In genomic region chr20:31698803-31699718, GRCh38 we compare ENCODE assay signal across 1 cellular context.
A peak's percentile ranks its signal among the peaks of the same experiment; 100 is the strongest.
TF ChIP-seq lines count a peak whose summit lies in the region.

No MANE protein-coding gene starts in this region.

TF ChIP-seq in GM12878, 131 proteins besides CTCF, POLR2A, EP300 and RAD21 (continued from another document and continues in another):
- TF ChIP-seq, protein P1, sequence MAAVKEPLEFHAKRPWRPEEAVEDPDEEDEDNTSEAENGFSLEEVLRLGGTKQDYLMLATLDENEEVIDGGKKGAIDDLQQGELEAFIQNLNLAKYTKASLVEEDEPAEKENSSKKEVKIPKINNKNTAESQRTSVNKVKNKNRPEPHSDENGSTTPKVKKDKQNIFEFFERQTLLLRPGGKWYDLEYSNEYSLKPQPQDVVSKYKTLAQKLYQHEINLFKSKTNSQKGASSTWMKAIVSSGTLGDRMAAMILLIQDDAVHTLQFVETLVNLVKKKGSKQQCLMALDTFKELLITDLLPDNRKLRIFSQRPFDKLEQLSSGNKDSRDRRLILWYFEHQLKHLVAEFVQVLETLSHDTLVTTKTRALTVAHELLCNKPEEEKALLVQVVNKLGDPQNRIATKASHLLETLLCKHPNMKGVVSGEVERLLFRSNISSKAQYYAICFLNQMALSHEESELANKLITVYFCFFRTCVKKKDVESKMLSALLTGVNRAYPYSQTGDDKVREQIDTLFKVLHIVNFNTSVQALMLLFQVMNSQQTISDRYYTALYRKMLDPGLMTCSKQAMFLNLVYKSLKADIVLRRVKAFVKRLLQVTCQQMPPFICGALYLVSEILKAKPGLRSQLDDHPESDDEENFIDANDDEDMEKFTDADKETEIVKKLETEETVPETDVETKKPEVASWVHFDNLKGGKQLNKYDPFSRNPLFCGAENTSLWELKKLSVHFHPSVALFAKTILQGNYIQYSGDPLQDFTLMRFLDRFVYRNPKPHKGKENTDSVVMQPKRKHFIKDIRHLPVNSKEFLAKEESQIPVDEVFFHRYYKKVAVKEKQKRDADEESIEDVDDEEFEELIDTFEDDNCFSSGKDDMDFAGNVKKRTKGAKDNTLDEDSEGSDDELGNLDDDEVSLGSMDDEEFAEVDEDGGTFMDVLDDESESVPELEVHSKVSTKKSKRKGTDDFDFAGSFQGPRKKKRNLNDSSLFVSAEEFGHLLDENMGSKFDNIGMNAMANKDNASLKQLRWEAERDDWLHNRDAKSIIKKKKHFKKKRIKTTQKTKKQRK (IDR thresholded peaks at IDR 0.05; ENCODE audit: low read depth, low read length): no peak
- TF ChIP-seq NFIC (IDR thresholded peaks at IDR 0.05; ENCODE audit: low read depth, low read length) (peak; percentile 68; the same call in 1 of the 2 replicates), HCFC1 (IDR thresholded peaks at IDR 0.05; ENCODE audit: low read length) (no peak), JUND (IDR thresholded peaks at IDR 0.05; ENCODE audit: low read depth, low read length) (peak; percentile 53; the same call in 1 of the 2 replicates), EED (IDR thresholded peaks at IDR 0.05; ENCODE audit: low read depth) (peak; percentile 96), CHD2 (IDR thresholded peaks at IDR 0.05; ENCODE audit: borderline replicate concordance, low read depth, low read length) (no peak), PML (IDR thresholded peaks at IDR 0.05; ENCODE audit: low read length) (no peak), STAT3 (IDR thresholded peaks at IDR 0.05; ENCODE audit: low read depth, low read length) (no peak), RB1 (IDR thresholded peaks at IDR 0.05; ENCODE audit: borderline replicate concordance) (no peak), IKZF2 (IDR thresholded peaks at IDR 0.05) (peak; percentile 81 to 82), ZNF274 (IDR thresholded peaks at IDR 0.05; ENCODE audit: insufficient read depth, insufficient read length) (no peak), EGR1 (IDR thresholded peaks at IDR 0.05; ENCODE audit: borderline replicate concordance in 1 of 2, low read depth in 2 of 2, low read length in 2 of 2) (no peak; a peak in 1 of 3 replicates), SREBF2 (IDR thresholded peaks at IDR 0.05; ENCODE audit: low read length) (no peak), ZNF217 (IDR thresholded peaks at IDR 0.05) (no peak), RBBP5 (conservative IDR thresholded peaks at IDR 0.05) (no peak), E4F1 (IDR thresholded peaks at IDR 0.05; ENCODE audit: borderline replicate concordance, partially characterized antibody) (no peak), ZNF622 (IDR thresholded peaks at IDR 0.05) (no peak), BACH1 (IDR thresholded peaks at IDR 0.05; ENCODE audit: borderline replicate concordance) (no peak), HDGF (IDR thresholded peaks at IDR 0.05) (no peak), KAT2A (conservative IDR thresholded peaks at IDR 0.05; ENCODE audit: control insufficient read depth, low read depth, low read length) (no peak), GABPA (IDR thresholded peaks at IDR 0.05; ENCODE audit: low read depth) (0 out of 2 replicates have a peak, but pooled peaks have one; percentile 23), IKZF1 (conservative IDR thresholded peaks at IDR 0.05) (peak; percentile 84), CBX5 (IDR thresholded peaks at IDR 0.05; ENCODE audit: low read depth) (no peak), CHD1 (IDR thresholded peaks at IDR 0.05; ENCODE audit: low read depth, low read length) (no peak), HDAC2 (IDR thresholded peaks at IDR 0.05) (no peak), MTA2 (IDR thresholded peaks at IDR 0.05; ENCODE audit: low read depth) (peak; percentile 44; the same call in 1 of the 2 replicates), IRF4 (IDR thresholded peaks at IDR 0.05; ENCODE audit: low read depth, low read length) (no peak; the same call in 1 of the 2 replicates), TBL1XR1 (IDR thresholded peaks at IDR 0.05; ENCODE audit: low read depth, low read length) (peak; percentile 44; the same call in 1 of the 2 replicates), RELA (IDR thresholded peaks at IDR 0.05; ENCODE audit: borderline replicate concordance, partially characterized antibody) (no peak), CREM (IDR thresholded peaks at IDR 0.05; ENCODE audit: low read depth) (peak; percentile 74), NR2C1 (IDR thresholded peaks at IDR 0.05) (no peak), ETV6 (conservative IDR thresholded peaks at IDR 0.05 in 1 of 2, IDR thresholded peaks at IDR 0.05 in 1 of 2; ENCODE audit: borderline replicate concordance in 1 of 2, low read depth in 1 of 2) (peak in 1 of 2 experiments; percentile 91; a peak in 2 of 4 replicates), SIX5 (IDR thresholded peaks at IDR 0.05; ENCODE audit: low read depth, low read length, severe bottlenecking) (no peak), E2F8 (IDR thresholded peaks at IDR 0.05; ENCODE audit: low read depth, partially characterized antibody) (no peak), POU2F2 (IDR thresholded peaks at IDR 0.05; ENCODE audit: borderline replicate concordance, low read depth, low read length) (no peak), KLF5 (IDR thresholded peaks at IDR 0.05; ENCODE audit: partially characterized antibody) (no peak), ZNF24 (IDR thresholded peaks at IDR 0.05) (no peak), RELB (IDR thresholded peaks at IDR 0.05; ENCODE audit: low read depth) (peak; percentile 67), BHLHE40 (IDR thresholded peaks at IDR 0.05; ENCODE audit: borderline replicate concordance in 1 of 2, low read depth in 2 of 2, low read length in 1 of 2) (0 out of 4 replicates have a peak, but pooled peaks of 1 of the 2 experiments have one; percentile 26), KDM1A (IDR thresholded peaks at IDR 0.05; ENCODE audit: borderline replicate concordance) (no peak), WRNIP1 (IDR thresholded peaks at IDR 0.05; ENCODE audit: borderline replicate concordance, low read depth, low read length) (no peak), GATAD2B (conservative IDR thresholded peaks at IDR 0.05; ENCODE audit: low read depth) (no peak), ZBED1 (IDR thresholded peaks at IDR 0.05; ENCODE audit: borderline replicate concordance) (no peak), NBN (IDR thresholded peaks at IDR 0.05) (0 out of 2 replicates have a peak, but pooled peaks have one; percentile 21), RFX5 (IDR thresholded peaks at IDR 0.05; ENCODE audit: low read depth, low read length) (no peak), FOXM1 (IDR thresholded peaks at IDR 0.05; ENCODE audit: low read depth, low read length) (no peak), SREBF1 (IDR thresholded peaks at IDR 0.05; ENCODE audit: low read length) (no peak), BMI1 (IDR thresholded peaks at IDR 0.05; ENCODE audit: borderline replicate concordance) (no peak), CREB1 (IDR thresholded peaks at IDR 0.05; ENCODE audit: low read depth) (peak; percentile 45; the same call in 1 of the 2 replicates), ZZZ3 (IDR thresholded peaks at IDR 0.05; ENCODE audit: control insufficient read depth, insufficient read length, low read depth) (no peak), MYC (IDR thresholded peaks at IDR 0.05; ENCODE audit: insufficient read depth, insufficient read length, insufficient replicate concordance, low read length, severe bottlenecking) (no peak), SRF (IDR thresholded peaks at IDR 0.05; ENCODE audit: low read depth in 2 of 2, low read length in 2 of 2) (no peak), EZH2 (IDR thresholded peaks at IDR 0.05; ENCODE audit: borderline replicate concordance, control insufficient read depth, low read depth, low read length) (no peak), ATF7 (IDR thresholded peaks at IDR 0.05; ENCODE audit: low read depth) (peak; percentile 97), USF2 (IDR thresholded peaks at IDR 0.05; ENCODE audit: borderline replicate concordance, low read depth, low read length) (no peak; the same call in 1 of the 2 replicates), TARDBP (IDR thresholded peaks at IDR 0.05; ENCODE audit: borderline replicate concordance) (no peak), POLR2AphosphoS2 (IDR thresholded peaks at IDR 0.05; ENCODE audit: low read depth, low read length) (no peak), ZSCAN29 (IDR thresholded peaks at IDR 0.05) (no peak)
- TF ChIP-seq, protein P2, sequence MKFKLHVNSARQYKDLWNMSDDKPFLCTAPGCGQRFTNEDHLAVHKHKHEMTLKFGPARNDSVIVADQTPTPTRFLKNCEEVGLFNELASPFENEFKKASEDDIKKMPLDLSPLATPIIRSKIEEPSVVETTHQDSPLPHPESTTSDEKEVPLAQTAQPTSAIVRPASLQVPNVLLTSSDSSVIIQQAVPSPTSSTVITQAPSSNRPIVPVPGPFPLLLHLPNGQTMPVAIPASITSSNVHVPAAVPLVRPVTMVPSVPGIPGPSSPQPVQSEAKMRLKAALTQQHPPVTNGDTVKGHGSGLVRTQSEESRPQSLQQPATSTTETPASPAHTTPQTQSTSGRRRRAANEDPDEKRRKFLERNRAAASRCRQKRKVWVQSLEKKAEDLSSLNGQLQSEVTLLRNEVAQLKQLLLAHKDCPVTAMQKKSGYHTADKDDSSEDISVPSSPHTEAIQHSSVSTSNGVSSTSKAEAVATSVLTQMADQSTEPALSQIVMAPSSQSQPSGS (IDR thresholded peaks at IDR 0.05; ENCODE audit: low read length): peak; percentile 96
- TF ChIP-seq, protein P3, sequence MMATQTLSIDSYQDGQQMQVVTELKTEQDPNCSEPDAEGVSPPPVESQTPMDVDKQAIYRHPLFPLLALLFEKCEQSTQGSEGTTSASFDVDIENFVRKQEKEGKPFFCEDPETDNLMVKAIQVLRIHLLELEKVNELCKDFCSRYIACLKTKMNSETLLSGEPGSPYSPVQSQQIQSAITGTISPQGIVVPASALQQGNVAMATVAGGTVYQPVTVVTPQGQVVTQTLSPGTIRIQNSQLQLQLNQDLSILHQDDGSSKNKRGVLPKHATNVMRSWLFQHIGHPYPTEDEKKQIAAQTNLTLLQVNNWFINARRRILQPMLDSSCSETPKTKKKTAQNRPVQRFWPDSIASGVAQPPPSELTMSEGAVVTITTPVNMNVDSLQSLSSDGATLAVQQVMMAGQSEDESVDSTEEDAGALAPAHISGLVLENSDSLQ (IDR thresholded peaks at IDR 0.05): no peak
- TF ChIP-seq, protein P4, sequence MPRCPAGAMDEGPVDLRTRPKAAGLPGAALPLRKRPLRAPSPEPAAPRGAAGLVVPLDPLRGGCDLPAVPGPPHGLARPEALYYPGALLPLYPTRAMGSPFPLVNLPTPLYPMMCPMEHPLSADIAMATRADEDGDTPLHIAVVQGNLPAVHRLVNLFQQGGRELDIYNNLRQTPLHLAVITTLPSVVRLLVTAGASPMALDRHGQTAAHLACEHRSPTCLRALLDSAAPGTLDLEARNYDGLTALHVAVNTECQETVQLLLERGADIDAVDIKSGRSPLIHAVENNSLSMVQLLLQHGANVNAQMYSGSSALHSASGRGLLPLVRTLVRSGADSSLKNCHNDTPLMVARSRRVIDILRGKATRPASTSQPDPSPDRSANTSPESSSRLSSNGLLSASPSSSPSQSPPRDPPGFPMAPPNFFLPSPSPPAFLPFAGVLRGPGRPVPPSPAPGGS (IDR thresholded peaks at IDR 0.05; ENCODE audit: borderline replicate concordance, insufficient read depth, low read depth, low read length, poor library complexity, severe bottlenecking): no peak
